ENCODE assay signal across 35 cellular contexts in the genomic region with DNA sequence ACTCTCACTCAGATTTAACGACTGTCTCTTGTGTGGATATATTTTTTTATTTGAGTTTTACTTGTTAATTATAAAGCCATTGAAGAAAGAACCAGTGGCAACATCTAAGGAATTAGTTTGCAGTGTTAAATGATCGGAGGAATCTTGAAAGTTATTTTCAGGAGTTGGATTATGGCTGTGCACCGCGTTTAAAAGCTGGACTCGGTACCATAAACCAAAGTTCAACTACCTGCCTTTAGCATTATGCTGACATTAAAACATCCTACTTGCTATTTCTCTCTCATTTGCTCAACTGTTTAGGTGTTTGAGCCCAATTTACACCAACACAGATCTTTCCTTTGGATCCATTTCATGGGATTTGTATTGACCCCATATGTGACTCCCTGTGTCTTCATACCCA.
"Had no signal": no experiment of that assay in that cellular context is flagged by ENCODE, and none has a peak within 500 bp of the region (broad histone marks: within the 10 kb centered on the region; RNA-seq: fewer than 3 reads in every experiment).

No MANE protein-coding gene starts in this region.

- H3K27me3 ChIP-seq: MG63 had no signal

- H3K4me3 ChIP-seq: MG63 had no signal

- H3K27ac ChIP-seq: KMS-11 had no signal

- DNase-seq: Karpas-422, Kasumi-1, KBM-7, KG1, MG63, MM.1S, MV-4-11, NCI-H1048, NCI-H1092, NCI-H1092 treated with DMSO at 0.1 percent for 48 hours, NCI-H1105, NCI-H1105 treated with DMSO at 0.1 percent for 48 hours, NCI-H1417, NCI-H1417 treated with DMSO at 0.1 percent for 48 hours, NCI-H1436, NCI-H1436 treated with DMSO at 0.1 percent for 48 hours, NCI-H1694, NCI-H1694 treated with DMSO at 0.1 percent for 48 hours, NCI-H187, NCI-H187 treated with DMSO at 0.1 percent for 48 hours, NCI-H1930, NCI-H2029, NCI-H2029 treated with DMSO at 0.1 percent for 48 hours, NCI-H2081, NCI-H2081 treated with DMSO at 0.1 percent for 48 hours, NCI-H2107, NCI-H2171, NCI-H2171 treated with DMSO at 0.1 percent for 48 hours, NCI-H2227 treated with DMSO at 0.1 percent for 48 hours, NCI-H226, NCI-H345, NCI-H446, NCI-H446 treated with DMSO at 0.1 percent for 48 hours, NCI-H510A had no signal

- H3K36me3 ChIP-seq: MG63 had no signal
